9 cellular contexts compared by ENCODE assay signal in the genomic region with DNA sequence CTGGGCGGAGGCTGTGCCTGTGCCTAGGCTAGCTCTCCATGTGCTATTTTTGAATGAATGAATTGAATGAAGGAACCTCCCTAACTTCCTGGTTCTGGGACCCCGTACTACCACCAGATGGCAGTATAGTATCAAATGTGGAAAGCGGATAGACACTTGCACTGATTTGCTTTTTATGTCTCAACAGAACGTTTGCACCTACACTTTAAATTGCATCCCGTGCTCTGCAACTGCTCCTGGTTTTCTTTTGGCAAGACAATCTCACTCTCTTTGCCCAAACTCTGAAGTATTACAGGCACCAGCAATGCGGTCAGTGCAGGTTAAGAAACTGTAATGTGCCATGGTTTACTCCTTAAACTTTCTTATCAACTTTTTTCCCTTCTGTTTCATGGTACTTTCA. TPM values are rescaled to one million over a fixed set of nuclear protein-coding genes. Genes with fewer than 3 reads are reported as not detected.
DNase-seq lines count a peak whose midpoint lies in the region; ATAC-seq and TF ChIP-seq lines count a peak whose summit lies in the region.
"Had no signal": no experiment of that assay in that cellular context is flagged by ENCODE, and none has a peak within 500 bp of the region (broad histone marks: within the 10 kb centered on the region; RNA-seq: fewer than 3 reads in every experiment).

No MANE protein-coding gene starts in this region.

- no peak overlapping the region for H3K27ac Mint-ChIP-seq in T-helper 2 cell treated with Interferon-gamma antibody and Interleukin-4, amounts not matched to agents 5 μg/mL and 100 μg/mL, for 36 hours

- H3K4me1 ChIP-seq in HCT116 (ENCODE audit: control insufficient read depth in 1 of 2, insufficient read depth in 2 of 2, low read length in 2 of 2): no peaks in the 10 kb centered on the region
- H3K4me1 ChIP-seq in mesenchymal stem cell (ENCODE audit: control insufficient read depth, insufficient read depth, low read depth, low read length): peaks cover 11% of the 10 kb centered on the region

- H3K79me2 ChIP-seq in HCT116 (ENCODE audit: insufficient read depth, low read length): no peaks in the 10 kb centered on the region

- peak; percentile 26 for DNase-seq in activated naive CD4-positive, alpha-beta T cell treated with Interleukin-2 at 50 U/mL for 16 hours
- DNase-seq in activated naive CD4-positive, alpha-beta T cell (lab: John Stamatoyannopoulos, UW): no peak
- DNase-seq in HCT116 (ENCODE audit: low read depth, low spot score): peak; percentile 57
- DNase-seq in NCI-H1048 (lab: John Stamatoyannopoulos, UW): peak; percentile 44
- DNase-seq in T-helper 2 cell treated with Interferon-gamma antibody and Interleukin-4, amounts not matched to agents 5 μg/mL and 100 μg/mL, for 36 hours (ENCODE audit: low spot score): peak; percentile 32
- peak; percentile 9 for DNase-seq in effector CD4-positive, alpha-beta T cell
- peak; percentile 80 for DNase-seq in mesenchymal stem cell
- DNase-seq in ureter (ENCODE audit: low spot score): peak; percentile 56

- peaks cover 9% of the 10 kb centered on the region for H3K27me3 ChIP-seq in HCT116 (ENCODE audit: insufficient read depth, low read length)
- no peaks in the 10 kb centered on the region for H3K27me3 ChIP-seq in mesenchymal stem cell (ENCODE audit: control insufficient read depth in 1 of 2, insufficient read depth in 1 of 2, low read length in 2 of 2)

- TF ChIP-seq POLR2A in HCT116 (IDR thresholded peaks at IDR 0.05; ENCODE audit: borderline replicate concordance, extremely low read depth, insufficient read depth, insufficient read length): no peak

- peak; percentile 55 to 92 (median 84) for TF ChIP-seq CTCF in HCT116 (IDR thresholded peaks at IDR 0.05 in 2 of 3, conservative IDR thresholded peaks at IDR 0.05 in 1 of 3; ENCODE audit: borderline replicate concordance in 1 of 3, insufficient read depth in 1 of 3, low read depth in 2 of 3, low read length in 2 of 3)

- POLR2A ChIA-PET in HCT116 (lab: Charles Lee): no interaction called here

- no peaks in the 10 kb centered on the region for H3K9me2 ChIP-seq in HCT116 (ENCODE audit: insufficient read depth)

- H3K23ac ChIP-seq in mesenchymal stem cell (ENCODE audit: low read length in 2 of 2): no peak overlapping the region

- H3K9me3 ChIP-seq in HCT116 (ENCODE audit: control insufficient read depth in 1 of 2, insufficient read depth in 1 of 2, low read depth in 1 of 2, low read length in 2 of 2) (no peaks in the 10 kb centered on the region), mesenchymal stem cell (ENCODE audit: control insufficient read depth, low read length) (no peaks in the 10 kb centered on the region)

- H3K4me2 ChIP-seq in HCT116 (ENCODE audit: low read length) (no peak overlapping the region), mesenchymal stem cell (ENCODE audit: low read length, poor library complexity, severe bottlenecking) (peak overlapping the region; percentile 43)

- no peak overlapping the region for H4K8ac ChIP-seq in mesenchymal stem cell (ENCODE audit: low read length)

- H3K9me3 Mint-ChIP-seq in T-helper 2 cell treated with Interferon-gamma antibody and Interleukin-4, amounts not matched to agents 5 μg/mL and 100 μg/mL, for 36 hours: no peaks in the 10 kb centered on the region

- H3K4ac ChIP-seq in mesenchymal stem cell (ENCODE audit: low read depth in 1 of 2, low read length in 2 of 2): no peak overlapping the region

- peaks cover 4% of the 10 kb centered on the region for H3K4me1 Mint-ChIP-seq in T-helper 2 cell treated with Interferon-gamma antibody and Interleukin-4, amounts not matched to agents 5 μg/mL and 100 μg/mL, for 36 hours (ENCODE audit: low read depth)

- intact Hi-C loops in HCT116 (cut with micrococcal nuclease): loop anchor here (1.0 kb wide), 1 partner anchor 1246 kb away; no protein-coding TSS in a partner anchor

- no peak overlapping the region for H2BK5ac ChIP-seq in mesenchymal stem cell (ENCODE audit: low read depth, low read length, poor library complexity, severe bottlenecking)

- H3K4me3 Mint-ChIP-seq in T-helper 2 cell treated with Interferon-gamma antibody and Interleukin-4, amounts not matched to agents 5 μg/mL and 100 μg/mL, for 36 hours: no peak overlapping the region

- H3K36me3 Mint-ChIP-seq in T-helper 2 cell treated with Interferon-gamma antibody and Interleukin-4, amounts not matched to agents 5 μg/mL and 100 μg/mL, for 36 hours (ENCODE audit: low read depth): no peaks in the 10 kb centered on the region

- H4K91ac ChIP-seq in mesenchymal stem cell (ENCODE audit: low read length): no peak overlapping the region

- H3K14ac ChIP-seq in mesenchymal stem cell (ENCODE audit: low read length in 2 of 2): no peak overlapping the region

- peak; percentile 93 for ATAC-seq in HCT116

- TF ChIP-seq RAD21 in HCT116 (IDR thresholded peaks at IDR 0.05; ENCODE audit: low read depth): peak; percentile 85

- no peak overlapping the region for H2BK15ac ChIP-seq in mesenchymal stem cell (ENCODE audit: low read depth, poor library complexity, severe bottlenecking)

- H4K20me1 ChIP-seq in HCT116 (ENCODE audit: insufficient read depth): no peaks in the 10 kb centered on the region

- RAD21 ChIA-PET in HCT116 (lab: Charles Lee; ENCODE audit: low non-redundant PET in 1 of 2, low total read pairs in 2 of 2, uncharacterized antibody in 2 of 2, unreplicated experiment in 2 of 2): no interaction called here

- peaks cover 45% of the 10 kb centered on the region for H3K27me3 Mint-ChIP-seq in T-helper 2 cell treated with Interferon-gamma antibody and Interleukin-4, amounts not matched to agents 5 μg/mL and 100 μg/mL, for 36 hours (ENCODE audit: low read depth)

- H3K4me3 ChIP-seq in HCT116 (replicated peaks in 1 of 2; ENCODE audit: low read depth in 1 of 2, low read length in 2 of 2): no peak overlapping the region
- H3K4me3 ChIP-seq in mesenchymal stem cell (ENCODE audit: insufficient read depth in 1 of 2, low read depth in 1 of 2, low read length in 2 of 2): peak overlapping the region in 1 of 2 experiments; percentile 51

- H2BK120ac ChIP-seq in mesenchymal stem cell (ENCODE audit: low read depth, low read length): no peak overlapping the region

- no peak overlapping the region for H2AK5ac ChIP-seq in mesenchymal stem cell (ENCODE audit: low read length, severe bottlenecking)

- 22% methylated on average over 6 of the region's 6 CpGs for WGBS in mesenchymal stem cell

- CTCF ChIA-PET in HCT116 (lab: Charles Lee): interaction anchor here (0.6 to 1.4 kb wide), 7 partner anchors 22 to 1860 kb away, joined by 3 to 6 read pairs (median 4); no protein-coding TSS in a partner anchor

- peaks cover 2% of the 10 kb centered on the region for H3K79me1 ChIP-seq in mesenchymal stem cell (replicated peaks; ENCODE audit: low read length, poor library complexity, severe bottlenecking)

- no peak overlapping the region for H2BK12ac ChIP-seq in mesenchymal stem cell (ENCODE audit: low read length in 2 of 2)

- BruUV-seq in HCT116 (replicated peaks; lab: Mats Ljungman, UMichigan): no TSS peak

- H3K9ac ChIP-seq in HCT116 (ENCODE audit: low read length) (no peak overlapping the region), mesenchymal stem cell (ENCODE audit: low read length) (no peak overlapping the region)

- no peak overlapping the region for H3K18ac ChIP-seq in mesenchymal stem cell (ENCODE audit: low read depth in 1 of 2, low read length in 2 of 2)

- no peaks in the 10 kb centered on the region for H3K36me3 ChIP-seq in HCT116 (ENCODE audit: control insufficient read depth in 1 of 2, insufficient read depth in 2 of 2, low read length in 2 of 2)
- no peaks in the 10 kb centered on the region for H3K36me3 ChIP-seq in mesenchymal stem cell (ENCODE audit: control insufficient read depth in 1 of 2, insufficient read depth in 2 of 2, low read depth in 1 of 2, low read length in 2 of 2)

- H2AFZ ChIP-seq in HCT116 (ENCODE audit: low read depth, low read length, poor library complexity, severe bottlenecking): peak overlapping the region; percentile 38
- no peak overlapping the region for H2AFZ ChIP-seq in mesenchymal stem cell (ENCODE audit: low read depth, low read length)

- no peak overlapping the region for H3K27ac ChIP-seq in HCT116 (ENCODE audit: low read depth, low read length)
- H3K27ac ChIP-seq in mesenchymal stem cell (ENCODE audit: low read length, poor library complexity, severe bottlenecking): no peak overlapping the region

TF ChIP-seq in HCT116, 20 proteins besides CTCF, POLR2A, EP300 and RAD21:
- TF ChIP-seq CBX3 (IDR thresholded peaks at IDR 0.05; ENCODE audit: low read depth) (peak; percentile 51; the same call in 1 of the 2 replicates), SP1 (IDR thresholded peaks at IDR 0.05; ENCODE audit: low read depth) (no peak), ELF1 (IDR thresholded peaks at IDR 0.05; ENCODE audit: borderline replicate concordance, low read depth) (peak; percentile 83)
- TF ChIP-seq, protein P1, sequence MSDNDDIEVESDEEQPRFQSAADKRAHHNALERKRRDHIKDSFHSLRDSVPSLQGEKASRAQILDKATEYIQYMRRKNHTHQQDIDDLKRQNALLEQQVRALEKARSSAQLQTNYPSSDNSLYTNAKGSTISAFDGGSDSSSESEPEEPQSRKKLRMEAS (IDR thresholded peaks at IDR 0.05): peak; percentile 38
TF ChIP-seq in HCT116: peak in this region for 3.

RNA-seq across cellular contexts. Expression of a gene that starts 6.5 kb away (rescaled TPM):
- total RNA-seq in HCT116 (2021; ENCODE audit: unreplicated experiment) (0.22 TPM), ureter (2.6 TPM)
- polyA plus RNA-seq in HCT116 (2012): 0.01 and 0.05 TPM in 2 replicates
- polyA plus RNA-seq in mesenchymal stem cell (2013, experiment 1 of 2): 33.9 TPM
- 34.8 TPM for polyA plus RNA-seq in mesenchymal stem cell (2013, experiment 2 of 2)

RNA-seq across cellular contexts. Expression of a gene that starts 30.4 kb away (rescaled TPM):
- not detected for total RNA-seq in HCT116 (2021; ENCODE audit: unreplicated experiment)
- not detected in 2 replicates for polyA plus RNA-seq in HCT116 (2012)
- 0.03 TPM for polyA plus RNA-seq in mesenchymal stem cell (2013, experiment 1 of 2)
- polyA plus RNA-seq in mesenchymal stem cell (2013, experiment 2 of 2): 0.03 TPM
- total RNA-seq in ureter: not detected
- polyA plus RNA-seq: esophagus had no signal

Comparison
In these comparisons a context has a peak if more than half of its experiments do, and no peak if none do; other contexts are left out.
1. DNase-seq: peak in activated naive CD4-positive, alpha-beta T cell treated with Interleukin-2 at 50 U/mL for 16 hours (single experiment), HCT116 (single experiment), NCI-H1048 (single experiment), T-helper 2 cell treated with Interferon-gamma antibody and Interleukin-4, amounts not matched to agents 5 μg/mL and 100 μg/mL, for 36 hours (single experiment), effector CD4-positive, alpha-beta T cell (single experiment), mesenchymal stem cell (single experiment) and ureter (single experiment); none in activated naive CD4-positive, alpha-beta T cell (0 of 4).